Comparison of ENCODE assay signal across 9 cellular contexts in genomic region chr11:10301656-10302293, GRCh38. TPM values are rescaled to one million over a fixed set of nuclear protein-coding genes. Genes with fewer than 3 reads are reported as not detected.
DNase-seq lines count a peak whose midpoint lies in the region; ATAC-seq, FAIRE-seq and TF ChIP-seq lines count a peak whose summit lies in the region.
"Had no signal": no experiment of that assay in that cellular context is flagged by ENCODE, and none has a peak within 500 bp of the region (broad histone marks: within the 10 kb centered on the region; RNA-seq: fewer than 3 reads in every experiment).

No MANE protein-coding gene starts in this region.

- TF ChIP-seq CTCF in fibroblast of mammary gland (conservative IDR thresholded peaks at IDR 0.05; ENCODE audit: control insufficient read depth, insufficient read depth, low read depth, low read length), result no peak
- no peak for TF ChIP-seq CTCF in omental fat pad (IDR thresholded peaks at IDR 0.05)

- H3K4me1 ChIP-seq in rectal smooth muscle tissue (ENCODE audit: control insufficient read depth, insufficient read depth, low read length), result peaks cover 11% of the 10 kb centered on the region

- no peaks in the 10 kb centered on the region for H3K36me3 ChIP-seq in rectal smooth muscle tissue (ENCODE audit: control insufficient read depth, insufficient read depth, low read length)

- H3K4me3 ChIP-seq in fibroblast of mammary gland (ENCODE audit: control insufficient read depth, low read depth, low read length) (peak overlapping the region; percentile 98), rectal smooth muscle tissue (ENCODE audit: low read length) (peak overlapping the region; percentile 87)

- ATAC-seq in GM19452 (IDR thresholded peaks at IDR 0.05; ENCODE audit: unreplicated experiment), result no peak
- ATAC-seq in omental fat pad (ENCODE audit: low FRiP score), result no peak
- ATAC-seq in HG03432 (IDR thresholded peaks at IDR 0.05; ENCODE audit: unreplicated experiment), result no peak

- no peak overlapping the region for H3K9ac ChIP-seq in rectal smooth muscle tissue (ENCODE audit: low read length)

- peak overlapping the region; percentile 82 for H3K27ac ChIP-seq in rectal smooth muscle tissue (ENCODE audit: low read depth, low read length)

- DNase-seq in RPMI7951 (ENCODE audit: low read depth) (peak; percentile 59), fibroblast of mammary gland (ENCODE audit: low read depth) (peak; percentile 92), LoVo (ENCODE audit: low spot score) (no peak), omental fat pad (ENCODE audit: low spot score) (no peak)
- DNase-seq: glutamatergic neuron had no signal

- H3K27me3 ChIP-seq in rectal smooth muscle tissue (ENCODE audit: control insufficient read depth, insufficient read depth, low read length), result no peaks in the 10 kb centered on the region

- peak; percentile 21 for FAIRE-seq in G401.6 (lab: Jason Lieb, UNC)

RNA-seq across cellular contexts. Expression of gene ADM, which starts 3.1 kb away (rescaled TPM):
- total RNA-seq in RPMI7951 (2014; rRNA removed; shearing (Covaris generic)), result 102 and 123 TPM in 2 replicates
- 1,000 to 10,000 TPM in 1 of 4 donors, 100 to 1,000 TPM in 3; 233 to 1,099 (median 623) TPM for total RNA-seq in omental fat pad

RNA-seq across cellular contexts. Expression of gene SBF2, which starts 7.8 kb away (rescaled TPM):
- 27.8 and 33.5 TPM in 2 replicates for total RNA-seq in RPMI7951 (2014; rRNA removed; shearing (Covaris generic))
- total RNA-seq in omental fat pad, result 100 to 1,000 TPM in 1 of 4 donors, 10 to 100 TPM in 3; 53.8 to 125 (median 76.4) TPM

Comparison
In these comparisons a context has a peak if more than half of its experiments do, and no peak if none do; other contexts are left out.
1. DNase-seq: peak in RPMI7951 (single experiment) and fibroblast of mammary gland (single experiment); none in LoVo (single experiment) and omental fat pad (single experiment).